9 cellular contexts compared by ENCODE assay signal in genomic region chr9:127130661-127131538, GRCh38. TPM values are rescaled to one million over a fixed set of nuclear protein-coding genes. Genes with fewer than 3 reads are reported as not detected.
DNase-seq lines count a peak whose midpoint lies in the region; ATAC-seq and TF ChIP-seq lines count a peak whose summit lies in the region.
"Had no signal": no experiment of that assay in that cellular context is flagged by ENCODE, and none has a peak within 500 bp of the region (broad histone marks: within the 10 kb centered on the region; RNA-seq: fewer than 3 reads in every experiment).

No MANE protein-coding gene starts in this region.

- no peak overlapping the region for H3K4me3 Mint-ChIP-seq in activated CD4-positive, alpha-beta T cell treated with anti-CD3 and anti-CD28 coated beads, Interleukin-2, amount 10 ng/mL, durations not matched to agents 7 days and 5 days
- H3K4me3 Mint-ChIP-seq in activated T-cell treated with anti-CD3 and anti-CD28 coated beads, Interleukin-2, amount 50 U/mL, for 72 hours, result no peak overlapping the region
- H3K4me3 Mint-ChIP-seq: CD4-positive, CD25-positive, alpha-beta regulatory T cell had no signal

- peak; percentile 25 for ATAC-seq in lung (ENCODE audit: insufficient read depth, low FRiP score)
- ATAC-seq in HG02981 (IDR thresholded peaks at IDR 0.05; ENCODE audit: unreplicated experiment), result no peak
- ATAC-seq in activated T-cell treated with anti-CD3 and anti-CD28 coated beads, Interleukin-2, amount 50 U/mL, for 72 hours (replicated peaks in 1 of 2), result no peak

- DNase-seq in activated effector memory CD4-positive, alpha-beta T cell treated with anti-CD3 and anti-CD28 coated beads, Interleukin-2, amount 50 U/mL, for 16 hours, result peak; percentile 36
- no peak for DNase-seq in activated effector memory CD4-positive, alpha-beta T cell treated with Interleukin-2 at 50 U/mL for 16 hours
- DNase-seq in cardiac fibroblast (ENCODE audit: low read depth in 2 of 2), result peak; percentile 93 to 97
- DNase-seq in lung (ENCODE audit: low spot score), result peak; percentile 64
- DNase-seq in activated CD4-positive, alpha-beta T cell treated with anti-CD3 and anti-CD28 coated beads, Interleukin-2, amount 10 ng/mL, durations not matched to agents 7 days and 5 days, result no peak
- DNase-seq in activated T-cell treated with anti-CD3 and anti-CD28 coated beads, Interleukin-2, amount 50 U/mL, for 72 hours, result no peak
- no peak for DNase-seq in dermis blood vessel endothelial cell
- DNase-seq: CD4-positive, CD25-positive, alpha-beta regulatory T cell had no signal

- H3K27me3 Mint-ChIP-seq in activated CD4-positive, alpha-beta T cell treated with anti-CD3 and anti-CD28 coated beads, Interleukin-2, amount 10 ng/mL, durations not matched to agents 7 days and 5 days, result peaks cover 16% of the 10 kb centered on the region
- peaks cover 16% of the 10 kb centered on the region for H3K27me3 Mint-ChIP-seq in activated T-cell treated with anti-CD3 and anti-CD28 coated beads, Interleukin-2, amount 50 U/mL, for 72 hours (ENCODE audit: low read depth)

- no peaks in the 10 kb centered on the region for H3K36me3 ChIP-seq in lung (ENCODE audit: control insufficient read depth in 2 of 2, insufficient read depth in 2 of 2, low read length in 2 of 2)

- H3K36me3 Mint-ChIP-seq in activated CD4-positive, alpha-beta T cell treated with anti-CD3 and anti-CD28 coated beads, Interleukin-2, amount 10 ng/mL, durations not matched to agents 7 days and 5 days (ENCODE audit: low read depth), result no peaks in the 10 kb centered on the region
- H3K36me3 Mint-ChIP-seq in activated T-cell treated with anti-CD3 and anti-CD28 coated beads, Interleukin-2, amount 50 U/mL, for 72 hours (ENCODE audit: insufficient read depth in 2 of 2), result no peaks in the 10 kb centered on the region
- H3K36me3 Mint-ChIP-seq: CD4-positive, CD25-positive, alpha-beta regulatory T cell had no signal

- no peaks in the 10 kb centered on the region for H3K27me3 ChIP-seq in lung (ENCODE audit: control insufficient read depth, insufficient read depth)

- peaks cover 0 to 1% of the 10 kb centered on the region in 2 donors for H3K9me3 ChIP-seq in lung (ENCODE audit: control insufficient read depth in 2 of 2, insufficient read depth in 1 of 2, low read length in 1 of 2)

- H3K4me1 ChIP-seq in lung (ENCODE audit: control insufficient read depth in 2 of 2, insufficient read depth in 2 of 2, low read length in 2 of 2), result peaks cover 11 to 16% of the 10 kb centered on the region in 2 donors

- POLR2A ChIA-PET in activated CD4-positive, alpha-beta T cell treated with anti-CD3 and anti-CD28 coated beads, Interleukin-2, amount 10 ng/mL, durations not matched to agents 7 days and 5 days (lab: Charles Lee), result no interaction called here

- H3K9me3 Mint-ChIP-seq in activated CD4-positive, alpha-beta T cell treated with anti-CD3 and anti-CD28 coated beads, Interleukin-2, amount 10 ng/mL, durations not matched to agents 7 days and 5 days, result no peaks in the 10 kb centered on the region
- H3K9me3 Mint-ChIP-seq in activated T-cell treated with anti-CD3 and anti-CD28 coated beads, Interleukin-2, amount 50 U/mL, for 72 hours, result no peaks in the 10 kb centered on the region

- TF ChIP-seq CTCF in cardiac fibroblast (IDR thresholded peaks at IDR 0.05; ENCODE audit: low read depth, low read length), result no peak
- TF ChIP-seq CTCF in lung (IDR thresholded peaks at IDR 0.05; ENCODE audit: control extremely low read depth, extremely low read depth), result no peak

- H3K4me3 ChIP-seq in cardiac fibroblast (replicated peaks in 1 of 2; ENCODE audit: low read depth in 2 of 2, low read length in 2 of 2), result no peak overlapping the region
- no peak overlapping the region for H3K4me3 ChIP-seq in lung

- WGBS in lung, 2 donors, result 63 to 67% methylated on average over 10 of the region's 10 CpGs

- CTCF ChIA-PET in activated CD4-positive, alpha-beta T cell treated with anti-CD3 and anti-CD28 coated beads, Interleukin-2, amount 10 ng/mL, durations not matched to agents 7 days and 5 days (lab: Charles Lee), result interaction anchor here (0.6 to 1.8 kb wide), 6 partner anchors 9 to 886 kb away, joined by 3 to 5 read pairs (median 4); no protein-coding TSS in a partner anchor

- H3K27ac ChIP-seq in lung (ENCODE audit: low read depth in 1 of 2, low read length in 1 of 2), result peak overlapping the region in 1 of 2 donors; percentile 78

- H3K27ac Mint-ChIP-seq in activated CD4-positive, alpha-beta T cell treated with anti-CD3 and anti-CD28 coated beads, Interleukin-2, amount 10 ng/mL, durations not matched to agents 7 days and 5 days, result no peak overlapping the region
- no peak overlapping the region for H3K27ac Mint-ChIP-seq in activated T-cell treated with anti-CD3 and anti-CD28 coated beads, Interleukin-2, amount 50 U/mL, for 72 hours
- H3K27ac Mint-ChIP-seq: CD4-positive, CD25-positive, alpha-beta regulatory T cell had no signal

- no peaks in the 10 kb centered on the region for H3K4me1 Mint-ChIP-seq in activated CD4-positive, alpha-beta T cell treated with anti-CD3 and anti-CD28 coated beads, Interleukin-2, amount 10 ng/mL, durations not matched to agents 7 days and 5 days
- no peaks in the 10 kb centered on the region for H3K4me1 Mint-ChIP-seq in activated T-cell treated with anti-CD3 and anti-CD28 coated beads, Interleukin-2, amount 50 U/mL, for 72 hours (ENCODE audit: low read depth)

RNA-seq across cellular contexts. Expression of gene ANGPTL2, which starts 8.5 kb away (rescaled TPM):
- total RNA-seq in lung, result 10 to 100 TPM in 1 of 2 donors, 1 to 10 TPM in 1; 9.5 to 18.8 TPM
- 10 to 100 TPM in 1 of 2 donors, 1 to 10 TPM in 1; 7.5 to 12.6 TPM for polyA plus RNA-seq in lung
- not detected for total RNA-seq in activated CD4-positive, alpha-beta T cell treated with anti-CD3 and anti-CD28 coated beads, Interleukin-2, amount 10 ng/mL, durations not matched to agents 7 days and 5 days
- not detected for total RNA-seq in activated T-cell treated with anti-CD3 and anti-CD28 coated beads, Interleukin-2, amount 50 U/mL, for 72 hours
- total RNA-seq in dermis blood vessel endothelial cell, result 12.3 and 14.9 TPM in 2 replicates
- total RNA-seq: CD4-positive, CD25-positive, alpha-beta regulatory T cell had no signal
- polyA plus RNA-seq: CD4-positive, CD25-positive, alpha-beta regulatory T cell had no signal

Comparison
In these comparisons a context has a peak if more than half of its experiments do, and no peak if none do; other contexts are left out.
1. DNase-seq: peak in activated effector memory CD4-positive, alpha-beta T cell treated with anti-CD3 and anti-CD28 coated beads, Interleukin-2, amount 50 U/mL, for 16 hours (single experiment), cardiac fibroblast (2 of 2) and lung (single experiment); none in activated effector memory CD4-positive, alpha-beta T cell treated with Interleukin-2 at 50 U/mL for 16 hours (single experiment), activated CD4-positive, alpha-beta T cell treated with anti-CD3 and anti-CD28 coated beads, Interleukin-2, amount 10 ng/mL, durations not matched to agents 7 days and 5 days (single experiment), activated T-cell treated with anti-CD3 and anti-CD28 coated beads, Interleukin-2, amount 50 U/mL, for 72 hours (0 of 2) and dermis blood vessel endothelial cell (single experiment).
2. RNA of gene ANGPTL2, which starts 8.5 kb away (total RNA-seq): 9.5 to 18.8 TPM in lung and 12.3 to 14.9 TPM in dermis blood vessel endothelial cell; not detected in activated CD4-positive, alpha-beta T cell treated with anti-CD3 and anti-CD28 coated beads, Interleukin-2, amount 10 ng/mL, durations not matched to agents 7 days and 5 days and not detected in activated T-cell treated with anti-CD3 and anti-CD28 coated beads, Interleukin-2, amount 50 U/mL, for 72 hours; every median in the first group is over 10 times any median in the second.